ENCODE assay signal across 9 cellular contexts in the genomic region with DNA sequence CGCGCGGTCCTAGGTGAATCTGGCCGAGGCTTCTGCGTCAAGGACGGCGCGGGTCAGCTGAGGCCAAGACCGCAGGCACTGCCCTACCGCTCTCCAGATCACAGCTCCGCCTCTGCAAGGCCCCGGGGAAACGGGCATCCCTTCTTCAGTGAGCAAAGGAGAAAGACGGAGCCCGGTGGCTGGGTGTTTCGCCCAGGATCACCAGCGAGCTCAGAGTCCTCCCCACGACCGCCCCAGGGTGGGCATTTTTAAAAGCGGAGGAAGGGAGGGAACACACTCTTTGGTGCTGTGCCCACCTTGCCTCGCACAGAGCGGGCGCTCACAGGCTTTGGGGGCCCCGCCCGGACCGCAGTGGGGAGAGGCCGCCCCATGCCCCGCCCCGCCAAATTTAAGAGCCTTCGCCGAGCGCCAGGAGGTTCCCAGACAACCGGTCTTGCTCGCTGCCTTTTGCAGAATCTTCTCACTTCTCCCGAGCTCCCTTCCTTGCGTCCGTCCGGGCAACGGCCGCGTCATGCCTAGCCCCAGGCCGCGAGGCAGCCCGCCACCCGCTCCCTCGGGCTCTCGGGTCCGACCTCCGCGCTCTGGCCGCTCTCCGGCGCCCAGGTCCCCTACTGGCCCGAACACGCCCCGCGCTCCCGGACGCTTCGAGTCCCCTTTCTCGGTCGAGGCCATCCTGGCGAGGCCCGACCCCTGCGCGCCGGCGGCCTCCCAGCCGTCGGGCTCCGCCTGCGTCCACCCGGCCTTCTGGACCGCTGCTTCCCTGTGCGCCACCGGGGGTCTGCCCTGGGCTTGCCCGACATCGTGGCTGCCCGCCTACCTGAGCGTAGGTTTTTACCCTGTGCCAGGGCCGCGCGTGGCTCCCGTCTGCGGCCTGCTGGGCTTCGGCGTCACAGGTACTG. TPM values are rescaled to one million over a fixed set of nuclear protein-coding genes. Genes with fewer than 3 reads are reported as not detected.
DNase-seq lines count a peak whose midpoint lies in the region; ATAC-seq and TF ChIP-seq lines count a peak whose summit lies in the region.
"Had no signal": no experiment of that assay in that cellular context is flagged by ENCODE, and none has a peak within 500 bp of the region (broad histone marks: within the 10 kb centered on the region; RNA-seq: fewer than 3 reads in every experiment).

A gene with protein sequence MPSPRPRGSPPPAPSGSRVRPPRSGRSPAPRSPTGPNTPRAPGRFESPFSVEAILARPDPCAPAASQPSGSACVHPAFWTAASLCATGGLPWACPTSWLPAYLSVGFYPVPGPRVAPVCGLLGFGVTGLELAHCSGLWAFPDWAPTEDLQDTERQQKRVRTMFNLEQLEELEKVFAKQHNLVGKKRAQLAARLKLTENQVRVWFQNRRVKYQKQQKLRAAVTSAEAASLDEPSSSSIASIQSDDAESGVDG (plus strand): TSS at position 419 of the 899 bp plus-strand sequence. CDS start 93 bp downstream, at position 512.

- TF ChIP-seq EP300 in stomach (IDR thresholded peaks at IDR 0.05), result no peak

- TF ChIP-seq POLR2A in stomach (IDR thresholded peaks at IDR 0.05), result no peak

- H3K27me3 Mint-ChIP-seq in T-helper 1 cell treated with Interleukin-12 subunit alpha and Interleukin-12 subunit beta and Interleukin-4 antibody, amounts not matched to agents 30 μg/mL and 1 μg/mL, for 36 hours (ENCODE audit: low read depth), result peaks cover 66% of the 10 kb centered on the region
- peaks cover 23% of the 10 kb centered on the region for H3K27me3 Mint-ChIP-seq in activated naive CD8-positive, alpha-beta T cell

- H3K27ac Mint-ChIP-seq in T-helper 1 cell treated with Interleukin-12 subunit alpha and Interleukin-12 subunit beta and Interleukin-4 antibody, amounts not matched to agents 30 μg/mL and 1 μg/mL, for 36 hours, result no peak within 1 kb of the TSS
- no peak within 1 kb of the TSS for H3K27ac Mint-ChIP-seq in activated naive CD8-positive, alpha-beta T cell

- H3K9me3 Mint-ChIP-seq in T-helper 1 cell treated with Interleukin-12 subunit alpha and Interleukin-12 subunit beta and Interleukin-4 antibody, amounts not matched to agents 30 μg/mL and 1 μg/mL, for 36 hours, result no peaks in the 10 kb centered on the region
- H3K9me3 Mint-ChIP-seq in activated naive CD8-positive, alpha-beta T cell (ENCODE audit: low read depth), result no peaks in the 10 kb centered on the region

- H3K27me3 ChIP-seq in stomach, result peaks cover 13 to 81% (median 40%) of the 10 kb centered on the region in 3 donors

- DNase-seq in T-helper 1 cell (no peak), iPS-NIHi7 (ENCODE audit: extremely low spot score) (peak; percentile 71), stomach (no peak), SHP77 (lab: John Stamatoyannopoulos, UW) (no peak)

- no peak within 1 kb of the TSS for H3K27ac ChIP-seq in stomach

- H3K4me3 ChIP-seq in stomach, result peak within 1 kb of the TSS; percentile 18 to 48 (median 26)

- no peaks in the 10 kb centered on the region for H3K9me3 ChIP-seq in stomach

- peaks cover 16 to 18% (median 16%) of the 10 kb centered on the region in 4 donors for H3K4me1 ChIP-seq in stomach

- intact Hi-C loops in stomach (cut with DNase I; ENCODE audit: low total_unique reads), result no loop called here

- no peaks in the 10 kb centered on the region for H3K4me1 Mint-ChIP-seq in T-helper 1 cell treated with Interleukin-12 subunit alpha and Interleukin-12 subunit beta and Interleukin-4 antibody, amounts not matched to agents 30 μg/mL and 1 μg/mL, for 36 hours (ENCODE audit: low read depth)
- H3K4me1 Mint-ChIP-seq in activated naive CD8-positive, alpha-beta T cell (ENCODE audit: low read depth), result peaks cover 3% of the 10 kb centered on the region

- peak within 1 kb of the TSS; percentile 43 for H3K4me3 Mint-ChIP-seq in T-helper 1 cell treated with Interleukin-12 subunit alpha and Interleukin-12 subunit beta and Interleukin-4 antibody, amounts not matched to agents 30 μg/mL and 1 μg/mL, for 36 hours
- H3K4me3 Mint-ChIP-seq in activated naive CD8-positive, alpha-beta T cell, result peak within 1 kb of the TSS; percentile 76

- no peak for ATAC-seq in HG02642 (IDR thresholded peaks at IDR 0.05; ENCODE audit: poor library complexity, unreplicated experiment)
- no peak for ATAC-seq in HG03280 (IDR thresholded peaks at IDR 0.05; ENCODE audit: unreplicated experiment)

- no peaks in the 10 kb centered on the region for H3K36me3 Mint-ChIP-seq in T-helper 1 cell treated with Interleukin-12 subunit alpha and Interleukin-12 subunit beta and Interleukin-4 antibody, amounts not matched to agents 30 μg/mL and 1 μg/mL, for 36 hours (ENCODE audit: low read depth)
- H3K36me3 Mint-ChIP-seq in activated naive CD8-positive, alpha-beta T cell, result no peaks in the 10 kb centered on the region

- 2 to 4% (median 2%) methylated on average over 47 to 87 of the region's 87 CpGs for WGBS in stomach, 5 donors

- no peaks in the 10 kb centered on the region for H3K36me3 ChIP-seq in stomach

- TF ChIP-seq CTCF in stomach (IDR thresholded peaks at IDR 0.05), result no peak

RNA-seq across cellular contexts. Expression of the gene that starts here (rescaled TPM):
- total RNA-seq in stomach, result not detected
- under 1 TPM in 2 of 3 donors, not detected in 1; 0.25 to 0.31 TPM for polyA plus RNA-seq in stomach
- total RNA-seq: pulmonary artery endothelial cell had no signal
